ENCODE assay signal across 12 cellular contexts in genomic region chr19:31378404-31378803, GRCh38. TPM values are rescaled to one million over a fixed set of nuclear protein-coding genes. Genes with fewer than 3 reads are reported as not detected.
DNase-seq lines count a peak whose midpoint lies in the region; ATAC-seq and TF ChIP-seq lines count a peak whose summit lies in the region.
"Had no signal": no experiment of that assay in that cellular context is flagged by ENCODE, and none has a peak within 500 bp of the region (broad histone marks: within the 10 kb centered on the region; RNA-seq: fewer than 3 reads in every experiment).

No MANE protein-coding gene starts in this region.

- WGBS in psoas muscle, 3 donors, result 20 to 41% (median 20%) methylated on average over 4 of the region's 4 CpGs

- H3K4me3 ChIP-seq in psoas muscle, result no peak overlapping the region

- DNase-seq in EH (ENCODE audit: low read depth) (peak; percentile 96), SHP77 treated with DMSO at 0.1 percent for 48 hours (lab: John Stamatoyannopoulos, UW) (peak; percentile 72), fibroblast of the conjunctiva (ENCODE audit: low read depth) (peak; percentile 68), psoas muscle (peak in 1 of 2 donors; percentile 35), NCI-H187 treated with DMSO at 0.1 percent for 48 hours (lab: John Stamatoyannopoulos, UW) (no peak)
- DNase-seq: activated naive CD4-positive, alpha-beta T cell; NCI-H2107; WERI-Rb-1 had no signal

- peaks cover 0 to 2% (median under 1%) of the 10 kb centered on the region in 3 donors for H3K27me3 ChIP-seq in psoas muscle (ENCODE audit: insufficient read depth in 3 of 3, low read length in 2 of 3)

- ATAC-seq in psoas muscle (peak; percentile 12 to 75 (median 34)), GM18498 (IDR thresholded peaks at IDR 0.05; ENCODE audit: unreplicated experiment) (no peak), GM21825 (IDR thresholded peaks at IDR 0.05; ENCODE audit: unreplicated experiment) (no peak), HG02571 (IDR thresholded peaks at IDR 0.05; ENCODE audit: unreplicated experiment) (no peak)

- H3K9me3 ChIP-seq in psoas muscle, result no peaks in the 10 kb centered on the region

- H3K4me1 ChIP-seq in psoas muscle, result no peaks in the 10 kb centered on the region

- H3K36me3 ChIP-seq in psoas muscle (ENCODE audit: insufficient read depth in 1 of 2, low read depth in 1 of 2), result no peaks in the 10 kb centered on the region
- H3K36me3 ChIP-seq: WERI-Rb-1 had no signal

- TF ChIP-seq CTCF in psoas muscle (IDR thresholded peaks at IDR 0.05), result no peak

- H3K27ac ChIP-seq in psoas muscle, result no peak overlapping the region
- H3K27ac ChIP-seq: epithelial cell of prostate, WERI-Rb-1 had no signal

- intact Hi-C loops in psoas muscle (cut with DNase I), result no loop called here

RNA-seq across cellular contexts. Expression of gene TSHZ3, which starts 29.2 kb away (rescaled TPM):
- 1 to 10 TPM; 1.1 to 2.4 (median 2.3) TPM for total RNA-seq in psoas muscle
- polyA plus RNA-seq in psoas muscle, result 1 to 10 TPM in 1 of 3 donors, under 1 TPM in 2; 0.53 to 6.7 (median 0.65) TPM

Comparison
In these comparisons a context has a peak if more than half of its experiments do, and no peak if none do; other contexts are left out.
1. ATAC-seq: peak in psoas muscle (4 of 4); none in GM18498 (single experiment), GM21825 (single experiment) and HG02571 (single experiment).